Comparison of ENCODE assay signal across 1 cellular context in the genomic region with DNA sequence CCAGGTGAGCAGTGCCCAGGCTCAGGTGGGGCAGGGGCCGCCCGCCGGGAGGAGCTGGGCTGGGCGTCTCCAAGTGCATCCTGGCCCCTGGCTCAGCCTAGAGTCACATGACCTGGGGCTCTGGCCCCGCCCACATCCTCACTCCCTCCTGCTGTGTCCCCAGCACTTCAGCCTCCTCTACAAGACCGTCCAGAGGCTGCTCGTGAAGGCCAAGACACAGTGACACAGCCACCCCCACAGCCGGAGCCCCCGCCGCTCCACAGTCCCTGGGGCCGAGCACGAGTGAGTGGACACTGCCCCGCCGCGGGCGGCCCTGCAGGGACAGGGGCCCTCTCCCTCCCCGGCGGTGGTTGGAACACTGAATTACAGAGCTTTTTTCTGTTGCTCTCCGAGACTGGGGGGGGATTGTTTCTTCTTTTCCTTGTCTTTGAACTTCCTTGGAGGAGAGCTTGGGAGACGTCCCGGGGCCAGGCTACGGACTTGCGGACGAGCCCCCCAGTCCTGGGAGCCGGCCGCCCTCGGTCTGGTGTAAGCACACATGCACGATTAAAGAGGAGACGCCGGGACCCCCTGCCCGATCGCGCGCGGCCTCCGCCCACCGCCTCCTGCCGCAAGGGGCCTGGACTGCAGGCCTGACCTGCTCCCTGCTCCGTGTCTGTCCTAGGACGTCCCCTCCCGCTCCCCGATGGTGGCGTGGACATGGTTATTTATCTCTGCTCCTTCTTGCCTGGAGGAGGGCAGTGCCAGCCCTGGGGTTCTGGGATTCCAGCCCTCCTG.
TF ChIP-seq lines count a peak whose summit lies in the region.

No MANE protein-coding gene starts in this region.

TF ChIP-seq in IMR-90, 13 proteins besides CTCF, POLR2A, EP300 and RAD21:
- no peak for TF ChIP-seq MAFK (IDR thresholded peaks at IDR 0.05; ENCODE audit: low read depth, low read length)
- peak; percentile 22; the same call in 1 of the 2 replicates for TF ChIP-seq USF2 (IDR thresholded peaks at IDR 0.05; ENCODE audit: low read depth, low read length)
- TF ChIP-seq, protein P1, sequence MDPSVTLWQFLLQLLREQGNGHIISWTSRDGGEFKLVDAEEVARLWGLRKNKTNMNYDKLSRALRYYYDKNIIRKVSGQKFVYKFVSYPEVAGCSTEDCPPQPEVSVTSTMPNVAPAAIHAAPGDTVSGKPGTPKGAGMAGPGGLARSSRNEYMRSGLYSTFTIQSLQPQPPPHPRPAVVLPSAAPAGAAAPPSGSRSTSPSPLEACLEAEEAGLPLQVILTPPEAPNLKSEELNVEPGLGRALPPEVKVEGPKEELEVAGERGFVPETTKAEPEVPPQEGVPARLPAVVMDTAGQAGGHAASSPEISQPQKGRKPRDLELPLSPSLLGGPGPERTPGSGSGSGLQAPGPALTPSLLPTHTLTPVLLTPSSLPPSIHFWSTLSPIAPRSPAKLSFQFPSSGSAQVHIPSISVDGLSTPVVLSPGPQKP (IDR thresholded peaks at IDR 0.05; ENCODE audit: borderline replicate concordance, low read depth, low read length), result no peak
